10 cellular contexts compared by ENCODE assay signal in genomic region chr2:216857131-216857550, GRCh38. TPM values are rescaled to one million over a fixed set of nuclear protein-coding genes. Genes with fewer than 3 reads are reported as not detected.
DNase-seq lines count a peak whose midpoint lies in the region; ATAC-seq and TF ChIP-seq lines count a peak whose summit lies in the region.
"Had no signal": no experiment of that assay in that cellular context is flagged by ENCODE, and none has a peak within 500 bp of the region (broad histone marks: within the 10 kb centered on the region; RNA-seq: fewer than 3 reads in every experiment).

No MANE protein-coding gene starts in this region.

- H3K9ac ChIP-seq in DND-41 (ENCODE audit: low read depth, low read length) (no peak overlapping the region), parathyroid adenoma (no peak overlapping the region)

- H3K79me2 ChIP-seq in DND-41 (ENCODE audit: insufficient read depth, low read length) (no peaks in the 10 kb centered on the region), parathyroid adenoma (no peaks in the 10 kb centered on the region)

- H3K9me3 ChIP-seq in DND-41 (ENCODE audit: insufficient read depth, low read length, severe bottlenecking) (no peaks in the 10 kb centered on the region), parathyroid adenoma (ENCODE audit: control insufficient read depth, low read length) (no peaks in the 10 kb centered on the region)

- H3K4me2 ChIP-seq in DND-41 (ENCODE audit: insufficient read depth, low read length) (no peak overlapping the region), parathyroid adenoma (ENCODE audit: low read length) (no peak overlapping the region)

- H3K4me3 ChIP-seq in DND-41 (ENCODE audit: low read depth in 1 of 2, low read length in 2 of 2): no peak overlapping the region
- no peak overlapping the region for H3K4me3 ChIP-seq in Jurkat, Clone E6-1 (ENCODE audit: low read length)
- H3K4me3 ChIP-seq in brain microvascular endothelial cell (ENCODE audit: low read depth, low read length): no peak overlapping the region
- no peak overlapping the region for H3K4me3 ChIP-seq in parathyroid adenoma (ENCODE audit: low read depth, low read length)

- ATAC-seq in DND-41 (ENCODE audit: insufficient read depth, low read depth): peak; percentile 93
- no peak for ATAC-seq in GM18870 (IDR thresholded peaks at IDR 0.05; ENCODE audit: unreplicated experiment)
- ATAC-seq in HG02642 (IDR thresholded peaks at IDR 0.05; ENCODE audit: poor library complexity, unreplicated experiment): no peak

- H4K20me1 ChIP-seq in DND-41 (ENCODE audit: insufficient read depth, low read length): no peaks in the 10 kb centered on the region

- H3K36me3 ChIP-seq in DND-41 (ENCODE audit: insufficient read depth, low read length): no peaks in the 10 kb centered on the region
- no peaks in the 10 kb centered on the region for H3K36me3 ChIP-seq in brain microvascular endothelial cell (replicated peaks)
- H3K36me3 ChIP-seq in parathyroid adenoma (ENCODE audit: control insufficient read depth, insufficient read depth, low read length): no peaks in the 10 kb centered on the region

- no peak for TF ChIP-seq CTCF in DND-41 (IDR thresholded peaks at IDR 0.05; ENCODE audit: borderline replicate concordance, extremely low read depth, low read length, poor library complexity, severe bottlenecking)
- TF ChIP-seq CTCF in brain microvascular endothelial cell (IDR thresholded peaks at IDR 0.05; ENCODE audit: low read depth, low read length, missing control alignments): no peak
- TF ChIP-seq CTCF in parathyroid adenoma (IDR thresholded peaks at IDR 0.05): no peak

- DNase-seq in DND-41 (peak; percentile 37), brain microvascular endothelial cell (peak; percentile 25), NCI-H2171 treated with DMSO at 0.1 percent for 48 hours (lab: John Stamatoyannopoulos, UW) (no peak)
- peak; percentile 8 for DNase-seq in Jurkat, Clone E6-1 (ENCODE audit: low read depth, low spot score)
- DNase-seq: cerebellar nuclear complex; SHP77; stimulated activated naive CD4-positive, alpha-beta T cell treated with Interleukin-2 at 50 U/mL for 16 hours had no signal

- in situ Hi-C loops in brain microvascular endothelial cell (cut with HindIII; ENCODE audit: low pct_ligation_motif_present, low sequenced_read_pairs): no loop called here

- H3K4me1 ChIP-seq in DND-41 (ENCODE audit: insufficient read depth, low read length): peaks cover 3% of the 10 kb centered on the region; the same call in 1 of the 2 replicates
- H3K4me1 ChIP-seq in parathyroid adenoma: peaks cover 8% of the 10 kb centered on the region

- no peak overlapping the region for H2AFZ ChIP-seq in DND-41 (ENCODE audit: low read depth, low read length)
- H2AFZ ChIP-seq in parathyroid adenoma: peak overlapping the region; percentile 45

- H3K27me3 ChIP-seq in DND-41 (ENCODE audit: insufficient read depth, low read length, poor library complexity) (no peaks in the 10 kb centered on the region), brain microvascular endothelial cell (replicated peaks) (no peaks in the 10 kb centered on the region), parathyroid adenoma (ENCODE audit: control insufficient read depth, insufficient read depth, low read length) (no peaks in the 10 kb centered on the region)

- no peak overlapping the region for H3K27ac ChIP-seq in DND-41 (ENCODE audit: low read length)
- H3K27ac ChIP-seq in brain microvascular endothelial cell: no peak overlapping the region
- H3K27ac ChIP-seq in parathyroid adenoma: no peak overlapping the region

RNA-seq across cellular contexts. Expression of gene TNP1, which starts 2.7 kb away (rescaled TPM):
- polyA plus RNA-seq in Jurkat, Clone E6-1 (2012; ENCODE audit: insufficient read depth, insufficient read length): not detected
